8 cellular contexts compared by ENCODE assay signal in the genomic region with DNA sequence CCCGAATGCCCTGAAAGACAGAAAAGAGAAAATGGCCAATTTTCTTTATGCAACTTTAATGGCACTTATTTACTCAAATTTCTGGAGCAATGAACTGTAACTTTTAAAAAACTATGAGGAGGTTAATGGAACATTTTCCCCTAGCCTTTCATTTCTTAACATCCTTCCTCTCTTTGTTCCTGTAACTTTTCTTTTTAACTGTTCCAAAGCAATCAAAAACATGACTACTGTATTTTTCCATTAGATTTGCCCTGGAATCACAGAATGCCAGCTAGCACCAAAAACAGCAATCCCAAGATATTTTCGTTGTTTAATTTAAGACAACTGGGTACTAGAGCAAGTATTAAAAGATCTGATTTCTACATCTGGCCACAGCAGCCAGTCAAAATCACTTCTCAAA. TPM values are rescaled to one million over a fixed set of nuclear protein-coding genes. Genes with fewer than 3 reads are reported as not detected.
DNase-seq lines count a peak whose midpoint lies in the region; ATAC-seq and TF ChIP-seq lines count a peak whose summit lies in the region.

No MANE protein-coding gene starts in this region.

- no peaks in the 10 kb centered on the region for H3K9me2 ChIP-seq in Karpas-422 (replicated peaks; ENCODE audit: insufficient read depth, low read length)

- peak overlapping the region; percentile 44 for H3K27ac ChIP-seq in A673 (ENCODE audit: low read depth, low read length, poor library complexity, severe bottlenecking)
- 0 out of 2 replicates have a peak overlapping the region, but pooled peaks have one; percentile 12 for H3K27ac ChIP-seq in Karpas-422 (ENCODE audit: low read length)
- peak overlapping the region; percentile 92 for H3K27ac ChIP-seq in caudate nucleus (ENCODE audit: low read depth, low read length)

- peak overlapping the region; percentile 95 for H3K4me2 ChIP-seq in Karpas-422 (ENCODE audit: low read depth, low read length, poor library complexity, severe bottlenecking)

- peaks cover 21% of the 10 kb centered on the region for H3K4me1 ChIP-seq in A673 (ENCODE audit: insufficient read depth, low read length, poor library complexity, severe bottlenecking)
- H3K4me1 ChIP-seq in Karpas-422 (ENCODE audit: low read length), result peaks cover 83% of the 10 kb centered on the region

- no peak for ATAC-seq in natural killer cell
- no peak for ATAC-seq in GM21381 (IDR thresholded peaks at IDR 0.05; ENCODE audit: unreplicated experiment)
- ATAC-seq in GM18870 (IDR thresholded peaks at IDR 0.05; ENCODE audit: unreplicated experiment), result no peak

- no peak for TF ChIP-seq CTCF in A673 (conservative IDR thresholded peaks at IDR 0.05; ENCODE audit: low read depth, low read length)
- no peak for TF ChIP-seq CTCF in natural killer cell (IDR thresholded peaks at IDR 0.05)

- H3K9ac ChIP-seq in Karpas-422 (ENCODE audit: low read length), result no peak overlapping the region; the same call in 1 of the 2 replicates

- intact Hi-C loops in A673 (cut with micrococcal nuclease; ENCODE audit: unreplicated experiment), result loop anchor here (5.0 kb wide), 1 partner anchor 62 kb away; a partner anchor contains a TSS
- intact Hi-C loops in natural killer cell (cut with micrococcal nuclease), result no loop called here

- H3K27me3 ChIP-seq in A673 (replicated peaks; ENCODE audit: insufficient read depth, low read depth, low read length, poor library complexity) (no peaks in the 10 kb centered on the region), Karpas-422 (ENCODE audit: low read length) (no peaks in the 10 kb centered on the region)

- H2AFZ ChIP-seq in Karpas-422 (ENCODE audit: low read length), result no peak overlapping the region

- peak overlapping the region; percentile 88 to 93 for H3K27ac Mint-ChIP-seq in natural killer cell

- peaks cover 68% of the 10 kb centered on the region for H4K20me1 ChIP-seq in Karpas-422 (ENCODE audit: insufficient read depth, low read depth, low read length)

- no TSS peak for BruUV-seq in A673 (replicated peaks; lab: Mats Ljungman, UMichigan)

- peaks cover 96% of the 10 kb centered on the region for H3K79me2 ChIP-seq in Karpas-422 (ENCODE audit: low read length)

- H3K9me3 Mint-ChIP-seq in natural killer cell, result no peaks in the 10 kb centered on the region

- CTCF ChIA-PET in A673 (lab: Charles Lee), result no interaction called here

- peak overlapping the region; percentile 64 for H3K4me3 Mint-ChIP-seq in natural killer cell

- H3K9me3 ChIP-seq in A673 (ENCODE audit: low read depth, low read length, poor library complexity, severe bottlenecking) (no peaks in the 10 kb centered on the region), Karpas-422 (ENCODE audit: low read length) (no peaks in the 10 kb centered on the region)

- peaks cover 55 to 72% of the 10 kb centered on the region in 2 donors for H3K4me1 Mint-ChIP-seq in natural killer cell

- H3K36me3 Mint-ChIP-seq in natural killer cell, result no peaks in the 10 kb centered on the region

- POLR2A ChIA-PET in A673 (lab: Charles Lee; ENCODE audit: low non-redundant PET), result no interaction called here

- no peaks in the 10 kb centered on the region for H3K27me3 Mint-ChIP-seq in natural killer cell (ENCODE audit: low read depth in 2 of 2)

- H3K36me3 ChIP-seq in A673 (ENCODE audit: insufficient read depth, low read length, poor library complexity, severe bottlenecking) (no peaks in the 10 kb centered on the region), Karpas-422 (ENCODE audit: insufficient read depth, low read length) (peaks cover 17% of the 10 kb centered on the region; the same call in 1 of the 2 replicates)

- H3K4me3 ChIP-seq in A673 (ENCODE audit: low read depth, low read length, poor library complexity, severe bottlenecking) (no peak overlapping the region), Karpas-422 (ENCODE audit: low read length) (peak overlapping the region; percentile 47; the same call in 1 of the 2 replicates)

- DNase-seq in A673 (ENCODE audit: low spot score) (no peak), Karpas-422 (no peak), caudate nucleus (lab: John Stamatoyannopoulos, UW) (no peak), natural killer cell (no peak), GM19240 (ENCODE audit: insufficient read length, low spot score) (no peak), HuH-7.5 (ENCODE audit: low spot score) (no peak)

RNA-seq across cellular contexts. Expression of a gene that starts 3.8 kb away (rescaled TPM):
- total RNA-seq in A673 (2021) (189 and 201 TPM in 2 replicates), natural killer cell (100 to 1,000 TPM in 1 of 3 donors, 10 to 100 TPM in 2; 62.6 to 106 (median 86.1) TPM)
- total RNA-seq in Karpas-422 (2014; rRNA removed; shearing (Covaris generic); ENCODE audit: low replicate concordance), result 140 and 167 TPM in 2 replicates

RNA-seq across cellular contexts. Expression of a gene that starts 59.6 kb away (rescaled TPM):
- 0.50 and 1.4 TPM in 2 replicates for total RNA-seq in A673 (2021)
- 25.1 and 45.2 TPM in 2 replicates for total RNA-seq in Karpas-422 (2014; rRNA removed; shearing (Covaris generic); ENCODE audit: low replicate concordance)
- 100 to 1,000 TPM; 300 to 564 (median 432) TPM for total RNA-seq in natural killer cell

Comparison
In these comparisons a context has a peak if more than half of its experiments do, and no peak if none do; other contexts are left out.
1. H3K27ac ChIP-seq: peak in every context shown above with its lines; median percentile 92 in caudate nucleus; 44 in A673; 12 in Karpas-422.